9 cellular contexts compared by ENCODE assay signal in the genomic region with DNA sequence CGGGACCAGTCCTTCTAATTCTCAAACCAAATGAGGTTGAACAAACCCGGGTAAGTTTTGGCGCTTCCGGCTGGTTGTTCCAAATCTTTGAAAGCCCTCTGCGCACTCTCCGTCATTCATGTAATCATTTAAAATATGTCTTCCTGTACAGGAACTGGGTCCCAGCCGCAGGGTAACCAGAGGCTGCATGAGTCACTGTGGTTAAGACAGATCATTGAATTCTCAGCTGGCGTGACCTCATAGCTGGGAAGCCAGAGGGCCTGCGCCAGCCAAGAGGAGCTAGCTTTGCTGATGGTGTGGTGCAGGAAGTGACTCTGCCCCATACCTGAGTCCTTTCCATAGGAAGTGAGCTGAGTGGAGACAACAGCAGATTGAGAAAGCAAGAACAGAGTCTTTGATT.
A peak's percentile ranks its signal among the peaks of the same experiment; 100 is the strongest.
DNase-seq lines count a peak whose midpoint lies in the region; ATAC-seq lines count a peak whose summit lies in the region.
"Had no signal": no experiment of that assay in that cellular context is flagged by ENCODE, and none has a peak within 500 bp of the region (broad histone marks: within the 10 kb centered on the region; RNA-seq: fewer than 3 reads in every experiment).

No MANE protein-coding gene starts in this region.

- DNase-seq in GOT3 (lab: John Stamatoyannopoulos, UW) (peak; percentile 62), SK-N-MC (ENCODE audit: low read depth, low spot score) (peak; percentile 91), activated gamma-delta T cell treated with Interleukin-2 at 50 U/mL for 16 hours (peak; percentile 81), left ventricle myocardium superior (peak; percentile 47)
- DNase-seq in stimulated activated CD4-positive, alpha-beta T cell treated with anti-CD3 and anti-CD28 coated beads, Interleukin-4, amount 100 ng/mL, for 24 hours, result peak; percentile 92

- no peaks in the 10 kb centered on the region for H3K36me3 ChIP-seq in SK-N-MC (ENCODE audit: insufficient read depth, low read length)

- H3K9ac ChIP-seq in SK-N-MC (ENCODE audit: insufficient read length), result no peak overlapping the region
- H3K9ac ChIP-seq: KMS-11 had no signal

- intact Hi-C loops in left ventricle myocardium superior (cut with micrococcal nuclease), result no loop called here

- ATAC-seq in left ventricle myocardium superior (peak; percentile 65), GM18861 (IDR thresholded peaks at IDR 0.05; ENCODE audit: unreplicated experiment) (no peak), HG02852 (IDR thresholded peaks at IDR 0.05; ENCODE audit: unreplicated experiment) (no peak), GM21515 (IDR thresholded peaks at IDR 0.05; ENCODE audit: unreplicated experiment) (no peak)

- no peak overlapping the region for H3K4me3 ChIP-seq in SK-N-MC

- H3K27ac ChIP-seq in SK-N-MC, result peak overlapping the region; percentile 75
- H3K27ac ChIP-seq: KMS-11 had no signal

- no peaks in the 10 kb centered on the region for H3K9me3 ChIP-seq in SK-N-MC (ENCODE audit: low read depth, low read length)
